In genomic region chr2:127719301-127720218, GRCh38 we compare ENCODE assay signal across 29 cellular contexts.
"Had no signal": no experiment of that assay in that cellular context is flagged by ENCODE, and none has a peak within 500 bp of the region (broad histone marks: within the 10 kb centered on the region; RNA-seq: fewer than 3 reads in every experiment).

No MANE protein-coding gene starts in this region.

- H3K4me1 ChIP-seq: ascending aorta, left lung, pancreas, spleen, testis, transverse colon had no signal

- H3K9me3 Mint-ChIP-seq: activated CD4-positive, alpha-beta memory T cell treated with anti-CD3 and anti-CD28 coated beads, Interleukin-2, amount 10 ng/mL, durations not matched to agents 7 days and 5 days; nephron had no signal

- H3K4me1 Mint-ChIP-seq: activated CD4-positive, alpha-beta memory T cell treated with anti-CD3 and anti-CD28 coated beads, Interleukin-2, amount 10 ng/mL, durations not matched to agents 7 days and 5 days; activated CD8-positive, alpha-beta memory T cell treated with anti-CD3 and anti-CD28 coated beads, Interleukin-2, amount 10 ng/mL, durations not matched to agents 7 days and 5 days had no signal

- H3K27me3 ChIP-seq: ascending aorta, brain microvascular endothelial cell, esophagus muscularis mucosa, foreskin keratinocyte, heart left ventricle, left lung, neutrophil, pancreas, spleen, testis, transverse colon had no signal

- H3K27me3 Mint-ChIP-seq: activated CD4-positive, alpha-beta memory T cell treated with anti-CD3 and anti-CD28 coated beads, Interleukin-2, amount 10 ng/mL, durations not matched to agents 7 days and 5 days; activated CD8-positive, alpha-beta memory T cell treated with anti-CD3 and anti-CD28 coated beads, Interleukin-2, amount 10 ng/mL, durations not matched to agents 7 days and 5 days; activated naive CD8-positive, alpha-beta T cell; T-helper 17 cell had no signal

- DNase-seq: activated CD4-positive, alpha-beta memory T cell treated with anti-CD3 and anti-CD28 coated beads, Interleukin-2, amount 10 ng/mL, durations not matched to agents 7 days and 5 days; activated CD4-positive, alpha-beta T cell treated with anti-CD3 and anti-CD28 coated beads for 48 hours; activated CD8-positive, alpha-beta memory T cell treated with anti-CD3 and anti-CD28 coated beads, Interleukin-2, amount 10 ng/mL, durations not matched to agents 7 days and 5 days; activated effector memory CD4-positive, alpha-beta T cell treated with Interleukin-2 at 50 U/mL for 16 hours; activated naive CD4-positive, alpha-beta T cell treated with Interleukin-2 at 50 U/mL for 16 hours; brain microvascular endothelial cell; caudate nucleus; cortex of kidney; foreskin keratinocyte; heart left ventricle; left lung; mammary epithelial cell; pancreas; psoas muscle; spleen; stimulated activated naive CD4-positive, alpha-beta T cell; T-helper 17 cell; T1000; testis; transverse colon; WERI-Rb-1 had no signal

- H3K27ac ChIP-seq: ascending aorta, brain microvascular endothelial cell, esophagus muscularis mucosa, foreskin keratinocyte, left lung, neutrophil, pancreas, psoas muscle, spleen, testis, transverse colon, WERI-Rb-1 had no signal

- H3K27ac Mint-ChIP-seq: activated CD4-positive, alpha-beta memory T cell treated with anti-CD3 and anti-CD28 coated beads, Interleukin-2, amount 10 ng/mL, durations not matched to agents 7 days and 5 days; activated CD8-positive, alpha-beta memory T cell treated with anti-CD3 and anti-CD28 coated beads, Interleukin-2, amount 10 ng/mL, durations not matched to agents 7 days and 5 days; activated naive CD8-positive, alpha-beta T cell; nephron; T-helper 17 cell had no signal

- H3K9me3 ChIP-seq: ascending aorta, esophagus muscularis mucosa, heart left ventricle, left lung, neutrophil, pancreas, psoas muscle, spleen, testis, transverse colon had no signal

- H3K4me3 Mint-ChIP-seq: activated CD4-positive, alpha-beta memory T cell treated with anti-CD3 and anti-CD28 coated beads, Interleukin-2, amount 10 ng/mL, durations not matched to agents 7 days and 5 days; activated CD8-positive, alpha-beta memory T cell treated with anti-CD3 and anti-CD28 coated beads, Interleukin-2, amount 10 ng/mL, durations not matched to agents 7 days and 5 days; activated naive CD8-positive, alpha-beta T cell; nephron; T-helper 17 cell had no signal

- ATAC-seq: activated CD4-positive, CD25-positive, alpha-beta regulatory T cell treated with anti-CD3 and anti-CD28 coated beads, Interleukin-2, amount 50 U/mL, for 24 hours; activated CD8-positive, alpha-beta memory T cell treated with anti-CD3 and anti-CD28 coated beads, Interleukin-2, amount 10 ng/mL, durations not matched to agents 7 days and 5 days; foreskin keratinocyte; left lung; pancreas; SK-N-SH treated with all-trans-retinoic acid at 6 μM for 48 hours; T-helper 17 cell had no signal

- H3K4me3 ChIP-seq: ascending aorta, esophagus muscularis mucosa, heart left ventricle, left lung, pancreas, psoas muscle, spleen, testis, transverse colon had no signal

- FAIRE-seq: pancreas, urothelium cell line had no signal
